In genomic region chr6:65631711-65632110, GRCh38 we compare ENCODE assay signal across 28 cellular contexts.
"Had no signal": no experiment of that assay in that cellular context is flagged by ENCODE, and none has a peak within 500 bp of the region (broad histone marks: within the 10 kb centered on the region; RNA-seq: fewer than 3 reads in every experiment).

No MANE protein-coding gene starts in this region.

- H3K36me3 ChIP-seq: colonic mucosa, esophagus muscularis mucosa, esophagus squamous epithelium, gastrocnemius medialis, gastroesophageal sphincter, heart left ventricle, heart right ventricle had no signal

- H3K27ac ChIP-seq: colonic mucosa, coronary artery, dorsolateral prefrontal cortex, epithelial cell of prostate, esophagus muscularis mucosa, esophagus squamous epithelium, foreskin keratinocyte, gastrocnemius medialis, gastroesophageal sphincter, heart left ventricle, heart right ventricle had no signal

- DNase-seq: colonic mucosa; cortex of kidney; dermis blood vessel endothelial cell; dorsolateral prefrontal cortex; effector CD4-positive, alpha-beta T cell; effector CD8-positive, alpha-beta T cell; effector memory CD4-positive, alpha-beta T cell; effector memory CD8-positive, alpha-beta T cell; endodermal cell; erythroblast; esophagus squamous epithelium; foreskin fibroblast; foreskin keratinocyte; foreskin melanocyte; gastrocnemius medialis; glutamatergic neuron; head of caudate nucleus; heart left ventricle; heart right ventricle had no signal

- H3K9me3 ChIP-seq: colonic mucosa, esophagus muscularis mucosa, gastrocnemius medialis, gastroesophageal sphincter, heart left ventricle, heart right ventricle had no signal

- FAIRE-seq: colon, endometrium, endothelial cell of umbilical vein, frontal cortex had no signal

- H3K4me1 ChIP-seq: colonic mucosa, esophagus muscularis mucosa, esophagus squamous epithelium, foreskin keratinocyte, gastrocnemius medialis, gastroesophageal sphincter, heart left ventricle, heart right ventricle had no signal

- H3K4me3 ChIP-seq: colonic mucosa, coronary artery, dorsolateral prefrontal cortex, esophagus muscularis mucosa, esophagus squamous epithelium, gastrocnemius medialis, gastroesophageal sphincter, heart left ventricle, heart right ventricle had no signal

- ATAC-seq: effector memory CD8-positive, alpha-beta T cell; esophagus mucosa; foreskin keratinocyte; gastrocnemius medialis; gastroesophageal sphincter; heart left ventricle; heart right ventricle had no signal

- H3K27me3 ChIP-seq: colonic mucosa, dorsolateral prefrontal cortex, esophagus muscularis mucosa, esophagus squamous epithelium, foreskin keratinocyte, gastrocnemius medialis, gastroesophageal sphincter, heart left ventricle, heart right ventricle had no signal
